ENCODE assay signal across 20 cellular contexts in genomic region chr5:178577944-178578343, GRCh38. TPM values are rescaled to one million over a fixed set of nuclear protein-coding genes. Genes with fewer than 3 reads are reported as not detected.
DNase-seq lines count a peak whose midpoint lies in the region; ATAC-seq and TF ChIP-seq lines count a peak whose summit lies in the region.
"Had no signal": no experiment of that assay in that cellular context is flagged by ENCODE, and none has a peak within 500 bp of the region (broad histone marks: within the 10 kb centered on the region; RNA-seq: fewer than 3 reads in every experiment).

No MANE protein-coding gene starts in this region.

- H3K27ac Mint-ChIP-seq in endodermal cell (no peak overlapping the region), neural progenitor cell (peak overlapping the region; percentile 46), HFFc6 (no peak overlapping the region)
- H3K27ac Mint-ChIP-seq: IgD-negative memory B cell had no signal

- DNase-seq in right atrium auricular region (ENCODE audit: low spot score) (peak; percentile 36), left ventricle myocardium superior (no peak), endodermal cell (peak; percentile 49), neural progenitor cell (ENCODE audit: low spot score) (no peak), lower leg skin (ENCODE audit: low spot score in 2 of 2) (no peak), NCI-H1092 treated with DMSO at 0.1 percent for 48 hours (lab: John Stamatoyannopoulos, UW) (no peak), HFFc6 (no peak), substantia nigra (lab: John Stamatoyannopoulos, UW) (no peak)
- DNase-seq: AML-193, Kasumi-1, MG63, NCI-H1048, NCI-H146, NCI-H2029 treated with DMSO at 0.1 percent for 48 hours, SHP77 had no signal

- peaks cover 14% of the 10 kb centered on the region for H3F3A ChIP-seq in neural progenitor cell (ENCODE audit: low read depth)

- H3K9ac ChIP-seq in endodermal cell (ENCODE audit: extremely low read depth, low read length, poor library complexity, severe bottlenecking) (no peak overlapping the region), neural progenitor cell (no peak overlapping the region)

- H3K27me3 ChIP-seq in right atrium auricular region: no peaks in the 10 kb centered on the region
- no peaks in the 10 kb centered on the region for H3K27me3 ChIP-seq in endodermal cell (ENCODE audit: control insufficient read depth, insufficient read depth, low read length, poor library complexity, severe bottlenecking)
- peaks cover 63% of the 10 kb centered on the region for H3K27me3 ChIP-seq in neural progenitor cell
- H3K27me3 ChIP-seq: MG63 had no signal

- intact Hi-C loops in left ventricle myocardium superior (cut with micrococcal nuclease) (no loop called here), lower leg skin (cut with DNase I; ENCODE audit: low total_unique reads) (no loop called here)

- H2AFZ ChIP-seq in neural progenitor cell (replicated peaks): no peak overlapping the region

- H3K4me2 ChIP-seq in neural progenitor cell: no peak overlapping the region

- no peak overlapping the region for H3K4me3 Mint-ChIP-seq in endodermal cell
- peak overlapping the region; percentile 55 for H3K4me3 Mint-ChIP-seq in neural progenitor cell
- H3K4me3 Mint-ChIP-seq in HFFc6: no peak overlapping the region
- H3K4me3 Mint-ChIP-seq: IgD-negative memory B cell had no signal

- H3K4me1 ChIP-seq in right atrium auricular region: peaks cover 0 to 6% of the 10 kb centered on the region in 2 donors
- peaks cover 6% of the 10 kb centered on the region for H3K4me1 ChIP-seq in endodermal cell (ENCODE audit: control insufficient read depth, insufficient read depth, low read length)
- no peaks in the 10 kb centered on the region for H3K4me1 ChIP-seq in neural progenitor cell

- peaks cover 0 to under 1% of the 10 kb centered on the region in 2 donors for H3K9me3 ChIP-seq in right atrium auricular region
- peaks cover 7% of the 10 kb centered on the region for H3K9me3 ChIP-seq in endodermal cell (ENCODE audit: control insufficient read depth, low read length)
- H3K9me3 ChIP-seq in neural progenitor cell (ENCODE audit: low read depth): no peaks in the 10 kb centered on the region
- H3K9me3 ChIP-seq: MG63 had no signal

- no peak overlapping the region for H3K27ac ChIP-seq in right atrium auricular region
- no peak overlapping the region for H3K27ac ChIP-seq in endodermal cell (ENCODE audit: low read depth, low read length)
- H3K27ac ChIP-seq in neural progenitor cell: no peak overlapping the region
- no peak overlapping the region for H3K27ac ChIP-seq in substantia nigra (ENCODE audit: low read depth, low read length, poor library complexity, severe bottlenecking)
- H3K27ac ChIP-seq: 22Rv1, C4-2B, SK-N-MC had no signal

- no peaks in the 10 kb centered on the region for H4K20me1 ChIP-seq in neural progenitor cell (ENCODE audit: low read depth)

- H3K4me3 ChIP-seq in right atrium auricular region (no peak overlapping the region), endodermal cell (ENCODE audit: low read length) (no peak overlapping the region), neural progenitor cell (no peak overlapping the region), lower leg skin (ENCODE audit: low read depth, poor library complexity, severe bottlenecking) (no peak overlapping the region)
- H3K4me3 ChIP-seq: MG63, SK-N-MC had no signal

- TF ChIP-seq POLR2A in lower leg skin (IDR thresholded peaks at IDR 0.05): no peak

- no peaks in the 10 kb centered on the region for H3K79me2 ChIP-seq in neural progenitor cell (ENCODE audit: low read depth)

- H3K36me3 Mint-ChIP-seq in endodermal cell (ENCODE audit: low read depth) (peaks cover 29% of the 10 kb centered on the region), neural progenitor cell (peaks cover 9% of the 10 kb centered on the region), HFFc6 (ENCODE audit: low read depth) (no peaks in the 10 kb centered on the region; the same call in 1 of the 2 replicates)

- ATAC-seq in left ventricle myocardium superior: no peak

- H3K4me1 Mint-ChIP-seq in endodermal cell (peaks cover 25% of the 10 kb centered on the region), neural progenitor cell (peaks cover 14% of the 10 kb centered on the region), HFFc6 (ENCODE audit: low read depth) (no peaks in the 10 kb centered on the region)
- H3K4me1 Mint-ChIP-seq: IgD-negative memory B cell had no signal

- H3K9me3 Mint-ChIP-seq in endodermal cell (peaks cover 4% of the 10 kb centered on the region), neural progenitor cell (peaks cover 10% of the 10 kb centered on the region), HFFc6 (peaks cover 29% of the 10 kb centered on the region)

- WGBS in endodermal cell (ENCODE audit: insufficient coverage in 1 of 2, insufficient read length in 1 of 2), 2 experiments: 95 to 98% methylated on average over 7 of the region's 7 CpGs
- WGBS in lower leg skin, 2 donors: 87 to 88% methylated on average over 7 of the region's 7 CpGs

- TF ChIP-seq CTCF in right atrium auricular region (IDR thresholded peaks at IDR 0.05) (no peak), endodermal cell (conservative IDR thresholded peaks at IDR 0.05) (no peak), neural progenitor cell (IDR thresholded peaks at IDR 0.05) (no peak), lower leg skin (IDR thresholded peaks at IDR 0.05) (no peak), HFFc6 (IDR thresholded peaks at IDR 0.05) (no peak)

- H3K36me3 ChIP-seq in right atrium auricular region: no peaks in the 10 kb centered on the region
- peaks cover 11% of the 10 kb centered on the region for H3K36me3 ChIP-seq in endodermal cell (ENCODE audit: control insufficient read depth, insufficient read depth, low read length)
- no peaks in the 10 kb centered on the region for H3K36me3 ChIP-seq in neural progenitor cell

- H3K27me3 Mint-ChIP-seq in endodermal cell (ENCODE audit: insufficient read depth): peaks cover 4% of the 10 kb centered on the region
- peaks cover 8% of the 10 kb centered on the region for H3K27me3 Mint-ChIP-seq in neural progenitor cell (ENCODE audit: insufficient read depth, low read depth)
- peaks cover 7% of the 10 kb centered on the region for H3K27me3 Mint-ChIP-seq in HFFc6 (ENCODE audit: insufficient read depth)

RNA-seq across cellular contexts. Expression of gene COL23A1, which starts 12.2 kb away (rescaled TPM):
- 1 to 10 TPM; 5.7 to 6.8 TPM for total RNA-seq in right atrium auricular region
- 20.4 TPM for total RNA-seq in left ventricle myocardium superior
- 10 to 100 TPM; 50.2 to 71.3 TPM for total RNA-seq in endodermal cell
- 11.1 TPM for polyA plus RNA-seq in endodermal cell (2013, experiment 1 of 2)
- 11.1 TPM for polyA plus RNA-seq in endodermal cell (2013, experiment 2 of 2)
- total RNA-seq in neural progenitor cell (ENCODE audit: low replicate concordance): 1.3 TPM in 1 of 2 replicates, not detected in the other
- 1 to 10 TPM; 2.5 to 3.4 (median 3.0) TPM for total RNA-seq in lower leg skin
- total RNA-seq in HFFc6 (2021; fragmentation: NEBNext Ultra II Directional; extraction: Animal tissue kit (Norgen Biotek cat#: 25700)): not detected
- total RNA-seq: NCI-H460 had no signal

RNA-seq across cellular contexts. Expression of gene CLK4, which starts 48.9 kb away (rescaled TPM):
- 10 to 100 TPM in 1 of 2 donors, 1 to 10 TPM in 1; 9.6 to 17.3 TPM for total RNA-seq in right atrium auricular region
- total RNA-seq in left ventricle myocardium superior: 23.5 TPM
- 10 to 100 TPM; 14.9 to 19.4 TPM for total RNA-seq in endodermal cell
- polyA plus RNA-seq in endodermal cell (2013, experiment 1 of 2): 19.0 TPM
- polyA plus RNA-seq in endodermal cell (2013, experiment 2 of 2): 18.7 TPM
- total RNA-seq in neural progenitor cell (ENCODE audit: low replicate concordance): 20.3 and 41.1 TPM in 2 replicates
- total RNA-seq in lower leg skin: 10 to 100 TPM; 18.4 to 38.3 (median 34.2) TPM
- 10 to 100 TPM in 2 of 6 experiments, 1 to 10 TPM in 4; 8.5 to 11.7 (median 8.8) TPM for total RNA-seq in HFFc6 (2021; fragmentation: NEBNext Ultra II Directional; extraction: Animal tissue kit (Norgen Biotek cat#: 25700))

Comparison
In these comparisons a context has a peak if more than half of its experiments do, and no peak if none do; other contexts are left out.
1. DNase-seq: peak in right atrium auricular region (single experiment) and endodermal cell (single experiment); none in left ventricle myocardium superior (single experiment), neural progenitor cell (single experiment), lower leg skin (0 of 2), NCI-H1092 treated with DMSO at 0.1 percent for 48 hours (single experiment), HFFc6 (single experiment) and substantia nigra (0 of 49).